In genomic region chr1:107056426-107057196, GRCh38 we compare ENCODE assay signal across 1 cellular context.
A peak's percentile ranks its signal among the peaks of the same experiment; 100 is the strongest.
TF ChIP-seq lines count a peak whose summit lies in the region.

Gene PRMT6, plus strand, starts transcription at chr1:107056674. Its CDS starts 42 bp downstream, at chr1:107056716.

TF ChIP-seq in HepG2, 621 proteins besides CTCF, POLR2A, EP300 and RAD21 (continued from another document and continues in another):
- TF ChIP-seq, protein P1, sequence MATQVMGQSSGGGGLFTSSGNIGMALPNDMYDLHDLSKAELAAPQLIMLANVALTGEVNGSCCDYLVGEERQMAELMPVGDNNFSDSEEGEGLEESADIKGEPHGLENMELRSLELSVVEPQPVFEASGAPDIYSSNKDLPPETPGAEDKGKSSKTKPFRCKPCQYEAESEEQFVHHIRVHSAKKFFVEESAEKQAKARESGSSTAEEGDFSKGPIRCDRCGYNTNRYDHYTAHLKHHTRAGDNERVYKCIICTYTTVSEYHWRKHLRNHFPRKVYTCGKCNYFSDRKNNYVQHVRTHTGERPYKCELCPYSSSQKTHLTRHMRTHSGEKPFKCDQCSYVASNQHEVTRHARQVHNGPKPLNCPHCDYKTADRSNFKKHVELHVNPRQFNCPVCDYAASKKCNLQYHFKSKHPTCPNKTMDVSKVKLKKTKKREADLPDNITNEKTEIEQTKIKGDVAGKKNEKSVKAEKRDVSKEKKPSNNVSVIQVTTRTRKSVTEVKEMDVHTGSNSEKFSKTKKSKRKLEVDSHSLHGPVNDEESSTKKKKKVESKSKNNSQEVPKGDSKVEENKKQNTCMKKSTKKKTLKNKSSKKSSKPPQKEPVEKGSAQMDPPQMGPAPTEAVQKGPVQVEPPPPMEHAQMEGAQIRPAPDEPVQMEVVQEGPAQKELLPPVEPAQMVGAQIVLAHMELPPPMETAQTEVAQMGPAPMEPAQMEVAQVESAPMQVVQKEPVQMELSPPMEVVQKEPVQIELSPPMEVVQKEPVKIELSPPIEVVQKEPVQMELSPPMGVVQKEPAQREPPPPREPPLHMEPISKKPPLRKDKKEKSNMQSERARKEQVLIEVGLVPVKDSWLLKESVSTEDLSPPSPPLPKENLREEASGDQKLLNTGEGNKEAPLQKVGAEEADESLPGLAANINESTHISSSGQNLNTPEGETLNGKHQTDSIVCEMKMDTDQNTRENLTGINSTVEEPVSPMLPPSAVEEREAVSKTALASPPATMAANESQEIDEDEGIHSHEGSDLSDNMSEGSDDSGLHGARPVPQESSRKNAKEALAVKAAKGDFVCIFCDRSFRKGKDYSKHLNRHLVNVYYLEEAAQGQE (IDR thresholded peaks at IDR 0.05; ENCODE audit: borderline replicate concordance in 1 of 2, low read depth in 1 of 2, low read length in 2 of 2) = no peak; a peak in 1 of 4 replicates
- no peak for TF ChIP-seq SNAI1 (CRISPR knock-in tag; IDR thresholded peaks at IDR 0.05; ENCODE audit: borderline replicate concordance)
- peak; percentile 42; the same call in 1 of the 2 replicates for TF ChIP-seq ZBTB14 (CRISPR knock-in tag; IDR thresholded peaks at IDR 0.05)
- TF ChIP-seq KLF11 (CRISPR knock-in tag; IDR thresholded peaks at IDR 0.05) = 0 out of 2 replicates have a peak, but pooled peaks have one; percentile 5
- 0 out of 2 replicates have a peak, but pooled peaks have one; percentile 73 for TF ChIP-seq PCBP1 (IDR thresholded peaks at IDR 0.05; ENCODE audit: borderline replicate concordance, low read depth, low read length)
- 0 out of 2 replicates have a peak, but pooled peaks have one; percentile 42 for TF ChIP-seq STAT5B (CRISPR knock-in tag; IDR thresholded peaks at IDR 0.05)
- 0 out of 2 replicates have a peak, but pooled peaks have one; percentile 32 for TF ChIP-seq KLF15 (CRISPR knock-in tag; IDR thresholded peaks at IDR 0.05; ENCODE audit: borderline replicate concordance)
- TF ChIP-seq REPIN1 (CRISPR knock-in tag; IDR thresholded peaks at IDR 0.05; ENCODE audit: borderline replicate concordance, low read depth) = peak; percentile 41; the same call in 1 of the 2 replicates
- no peak for TF ChIP-seq TRIM24 (CRISPR knock-in tag; IDR thresholded peaks at IDR 0.05)
- no peak for TF ChIP-seq HHEX (CRISPR knock-in tag; IDR thresholded peaks at IDR 0.05)
- TF ChIP-seq, protein P2, sequence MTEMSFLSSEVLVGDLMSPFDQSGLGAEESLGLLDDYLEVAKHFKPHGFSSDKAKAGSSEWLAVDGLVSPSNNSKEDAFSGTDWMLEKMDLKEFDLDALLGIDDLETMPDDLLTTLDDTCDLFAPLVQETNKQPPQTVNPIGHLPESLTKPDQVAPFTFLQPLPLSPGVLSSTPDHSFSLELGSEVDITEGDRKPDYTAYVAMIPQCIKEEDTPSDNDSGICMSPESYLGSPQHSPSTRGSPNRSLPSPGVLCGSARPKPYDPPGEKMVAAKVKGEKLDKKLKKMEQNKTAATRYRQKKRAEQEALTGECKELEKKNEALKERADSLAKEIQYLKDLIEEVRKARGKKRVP (CRISPR knock-in tag; IDR thresholded peaks at IDR 0.05) = no peak
- TF ChIP-seq WIZ (CRISPR knock-in tag; IDR thresholded peaks at IDR 0.05) = peak; percentile 75
- TF ChIP-seq, protein P3, sequence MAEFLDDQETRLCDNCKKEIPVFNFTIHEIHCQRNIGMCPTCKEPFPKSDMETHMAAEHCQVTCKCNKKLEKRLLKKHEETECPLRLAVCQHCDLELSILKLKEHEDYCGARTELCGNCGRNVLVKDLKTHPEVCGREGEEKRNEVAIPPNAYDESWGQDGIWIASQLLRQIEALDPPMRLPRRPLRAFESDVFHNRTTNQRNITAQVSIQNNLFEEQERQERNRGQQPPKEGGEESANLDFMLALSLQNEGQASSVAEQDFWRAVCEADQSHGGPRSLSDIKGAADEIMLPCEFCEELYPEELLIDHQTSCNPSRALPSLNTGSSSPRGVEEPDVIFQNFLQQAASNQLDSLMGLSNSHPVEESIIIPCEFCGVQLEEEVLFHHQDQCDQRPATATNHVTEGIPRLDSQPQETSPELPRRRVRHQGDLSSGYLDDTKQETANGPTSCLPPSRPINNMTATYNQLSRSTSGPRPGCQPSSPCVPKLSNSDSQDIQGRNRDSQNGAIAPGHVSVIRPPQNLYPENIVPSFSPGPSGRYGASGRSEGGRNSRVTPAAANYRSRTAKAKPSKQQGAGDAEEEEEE (CRISPR knock-in tag; IDR thresholded peaks at IDR 0.05; ENCODE audit: borderline replicate concordance) = peak; percentile 41; the same call in 1 of the 2 replicates
- TF ChIP-seq, protein P4, sequence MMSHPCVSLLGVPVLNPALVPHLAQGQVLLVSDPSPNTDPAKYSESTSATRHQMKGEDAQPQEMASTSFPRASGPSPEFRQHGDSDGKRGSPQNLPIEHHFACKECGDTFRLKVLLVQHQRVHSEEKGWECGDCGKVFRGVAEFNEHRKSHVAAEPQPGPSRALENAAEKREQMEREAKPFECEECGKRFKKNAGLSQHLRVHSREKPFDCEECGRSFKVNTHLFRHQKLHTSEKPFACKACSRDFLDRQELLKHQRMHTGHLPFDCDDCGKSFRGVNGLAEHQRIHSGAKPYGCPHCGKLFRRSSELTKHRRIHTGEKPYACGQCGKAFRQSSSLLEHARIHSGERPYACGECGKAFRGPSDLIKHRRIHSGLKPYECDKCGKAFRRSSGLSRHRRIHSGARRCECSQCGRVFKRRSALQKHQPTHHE (CRISPR knock-in tag; IDR thresholded peaks at IDR 0.05; ENCODE audit: borderline replicate concordance) = no peak
- TF ChIP-seq, protein P5, sequence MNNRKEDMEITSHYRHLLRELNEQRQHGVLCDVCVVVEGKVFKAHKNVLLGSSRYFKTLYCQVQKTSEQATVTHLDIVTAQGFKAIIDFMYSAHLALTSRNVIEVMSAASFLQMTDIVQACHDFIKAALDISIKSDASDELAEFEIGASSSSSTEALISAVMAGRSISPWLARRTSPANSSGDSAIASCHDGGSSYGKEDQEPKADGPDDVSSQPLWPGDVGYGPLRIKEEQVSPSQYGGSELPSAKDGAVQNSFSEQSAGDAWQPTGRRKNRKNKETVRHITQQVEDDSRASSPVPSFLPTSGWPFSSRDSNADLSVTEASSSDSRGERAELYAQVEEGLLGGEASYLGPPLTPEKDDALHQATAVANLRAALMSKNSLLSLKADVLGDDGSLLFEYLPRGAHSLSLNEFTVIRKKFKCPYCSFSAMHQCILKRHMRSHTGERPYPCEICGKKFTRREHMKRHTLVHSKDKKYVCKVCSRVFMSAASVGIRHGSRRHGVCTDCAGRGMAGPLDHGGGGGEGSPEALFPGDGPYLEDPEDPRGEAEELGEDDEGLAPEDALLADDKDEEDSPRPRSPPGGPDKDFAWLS (CRISPR knock-in tag; IDR thresholded peaks at IDR 0.05; ENCODE audit: borderline replicate concordance) = no peak
- peak; percentile 32; the same call in 1 of the 2 replicates for TF ChIP-seq ZNF563 (CRISPR knock-in tag; IDR thresholded peaks at IDR 0.05)
- no peak for TF ChIP-seq NR3C1 (CRISPR knock-in tag; IDR thresholded peaks at IDR 0.05)
- TF ChIP-seq HNRNPL (IDR thresholded peaks at IDR 0.05; ENCODE audit: low read depth, low read length) = 0 out of 2 replicates have a peak, but pooled peaks have one; percentile 15
- TF ChIP-seq NR1H2 (CRISPR knock-in tag; IDR thresholded peaks at IDR 0.05; ENCODE audit: borderline replicate concordance, low read depth) = no peak; the same call in 1 of the 2 replicates
- TF ChIP-seq RBM22 (optimal IDR thresholded peaks at IDR 0.05; ENCODE audit: low read length) = no peak
- TF ChIP-seq ZNF496 (CRISPR knock-in tag; IDR thresholded peaks at IDR 0.05; ENCODE audit: insufficient replicate concordance) = no peak
- TF ChIP-seq ZFX (CRISPR knock-in tag; IDR thresholded peaks at IDR 0.05; ENCODE audit: low read depth) = peak; percentile 87
- no peak for TF ChIP-seq ZNF703 (CRISPR knock-in tag; IDR thresholded peaks at IDR 0.05; ENCODE audit: borderline replicate concordance)
- TF ChIP-seq, protein P6, sequence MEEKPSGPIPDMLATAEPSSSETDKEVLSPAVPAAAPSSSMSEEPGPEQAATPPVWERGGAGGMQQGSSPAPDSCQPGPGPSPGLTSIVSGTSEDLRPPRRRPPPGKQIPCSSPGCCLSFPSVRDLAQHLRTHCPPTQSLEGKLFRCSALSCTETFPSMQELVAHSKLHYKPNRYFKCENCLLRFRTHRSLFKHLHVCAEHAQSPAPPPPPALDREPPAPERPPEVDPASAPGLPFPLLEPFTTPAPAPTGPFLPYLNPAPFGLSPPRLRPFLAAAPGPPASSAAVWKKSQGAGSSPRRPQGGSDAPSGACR (CRISPR knock-in tag; IDR thresholded peaks at IDR 0.05) = peak; percentile 51; the same call in 1 of the 2 replicates
- peak; percentile 59 for TF ChIP-seq CREM (IDR thresholded peaks at IDR 0.05)
- TF ChIP-seq CREM (CRISPR knock-in tag; IDR thresholded peaks at IDR 0.05) = no peak
- TF ChIP-seq SATB2 (CRISPR knock-in tag; IDR thresholded peaks at IDR 0.05) = 0 out of 2 replicates have a peak, but pooled peaks have one; percentile 20
- TF ChIP-seq, protein P7, sequence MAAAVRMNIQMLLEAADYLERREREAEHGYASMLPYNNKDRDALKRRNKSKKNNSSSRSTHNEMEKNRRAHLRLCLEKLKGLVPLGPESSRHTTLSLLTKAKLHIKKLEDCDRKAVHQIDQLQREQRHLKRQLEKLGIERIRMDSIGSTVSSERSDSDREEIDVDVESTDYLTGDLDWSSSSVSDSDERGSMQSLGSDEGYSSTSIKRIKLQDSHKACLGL (CRISPR knock-in tag; IDR thresholded peaks at IDR 0.05) = 0 out of 2 replicates have a peak, but pooled peaks have one; percentile 59
- no peak for TF ChIP-seq PTBP1 (IDR thresholded peaks at IDR 0.05; ENCODE audit: low read depth, low read length, poor library complexity, severe bottlenecking)
- peak; percentile 87 for TF ChIP-seq ZXDC (CRISPR knock-in tag; IDR thresholded peaks at IDR 0.05)
- TF ChIP-seq MIXL1 (CRISPR knock-in tag; IDR thresholded peaks at IDR 0.05) = no peak
- TF ChIP-seq HNRNPLL (IDR thresholded peaks at IDR 0.05; ENCODE audit: low read depth, low read length, poor library complexity, severe bottlenecking) = peak; percentile 35
- TF ChIP-seq, protein P8, sequence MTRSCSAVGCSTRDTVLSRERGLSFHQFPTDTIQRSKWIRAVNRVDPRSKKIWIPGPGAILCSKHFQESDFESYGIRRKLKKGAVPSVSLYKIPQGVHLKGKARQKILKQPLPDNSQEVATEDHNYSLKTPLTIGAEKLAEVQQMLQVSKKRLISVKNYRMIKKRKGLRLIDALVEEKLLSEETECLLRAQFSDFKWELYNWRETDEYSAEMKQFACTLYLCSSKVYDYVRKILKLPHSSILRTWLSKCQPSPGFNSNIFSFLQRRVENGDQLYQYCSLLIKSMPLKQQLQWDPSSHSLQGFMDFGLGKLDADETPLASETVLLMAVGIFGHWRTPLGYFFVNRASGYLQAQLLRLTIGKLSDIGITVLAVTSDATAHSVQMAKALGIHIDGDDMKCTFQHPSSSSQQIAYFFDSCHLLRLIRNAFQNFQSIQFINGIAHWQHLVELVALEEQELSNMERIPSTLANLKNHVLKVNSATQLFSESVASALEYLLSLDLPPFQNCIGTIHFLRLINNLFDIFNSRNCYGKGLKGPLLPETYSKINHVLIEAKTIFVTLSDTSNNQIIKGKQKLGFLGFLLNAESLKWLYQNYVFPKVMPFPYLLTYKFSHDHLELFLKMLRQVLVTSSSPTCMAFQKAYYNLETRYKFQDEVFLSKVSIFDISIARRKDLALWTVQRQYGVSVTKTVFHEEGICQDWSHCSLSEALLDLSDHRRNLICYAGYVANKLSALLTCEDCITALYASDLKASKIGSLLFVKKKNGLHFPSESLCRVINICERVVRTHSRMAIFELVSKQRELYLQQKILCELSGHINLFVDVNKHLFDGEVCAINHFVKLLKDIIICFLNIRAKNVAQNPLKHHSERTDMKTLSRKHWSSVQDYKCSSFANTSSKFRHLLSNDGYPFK (CRISPR knock-in tag; IDR thresholded peaks at IDR 0.05; ENCODE audit: borderline replicate concordance) = peak; percentile 62; the same call in 1 of the 2 replicates
- no peak for TF ChIP-seq ZNF570 (CRISPR knock-in tag; IDR thresholded peaks at IDR 0.05; ENCODE audit: borderline replicate concordance)
- TF ChIP-seq FIP1L1 (IDR thresholded peaks at IDR 0.05; ENCODE audit: borderline replicate concordance, insufficient read depth, low read depth, low read length) = no peak
- TF ChIP-seq MXI1 (IDR thresholded peaks at IDR 0.05; ENCODE audit: borderline replicate concordance, low read depth, low read length) = peak; percentile 36; the same call in 1 of the 3 replicates
- peak; percentile 70; the same call in 1 of the 2 replicates for TF ChIP-seq MTF2 (CRISPR knock-in tag; IDR thresholded peaks at IDR 0.05; ENCODE audit: borderline replicate concordance)
